ENCODE assay signal across 1 cellular context in genomic region chr16:56617212-56618085, GRCh38.
A peak's percentile ranks its signal among the peaks of the same experiment; 100 is the strongest.
TF ChIP-seq lines count a peak whose summit lies in the region.

No MANE protein-coding gene starts in this region.

TF ChIP-seq in H1, 55 proteins besides CTCF, POLR2A, EP300 and RAD21:
- TF ChIP-seq NANOG (IDR thresholded peaks at IDR 0.05; ENCODE audit: insufficient read depth, low read depth, low read length, poor library complexity, severe bottlenecking), result no peak
- peak; percentile 96 for TF ChIP-seq EZH2 (IDR thresholded peaks at IDR 0.05; ENCODE audit: low read depth, low read length, severe bottlenecking)
- TF ChIP-seq RNF2 (IDR thresholded peaks at IDR 0.05; ENCODE audit: borderline replicate concordance, low read depth, low read length, missing control alignments, poor library complexity, severe bottlenecking), result peak; percentile 81
- TF ChIP-seq KDM4A (IDR thresholded peaks at IDR 0.05; ENCODE audit: low read depth, low read length, severe bottlenecking), result peak; percentile 79
- peak; percentile 91 for TF ChIP-seq SUZ12 (IDR thresholded peaks at IDR 0.05; ENCODE audit: low read length)
- no peak for TF ChIP-seq POU5F1 (IDR thresholded peaks at IDR 0.05; ENCODE audit: low read depth, low read length)
- TF ChIP-seq ASH2L (IDR thresholded peaks at IDR 0.05; ENCODE audit: low read length), result peak; percentile 23
- no peak for TF ChIP-seq BRCA1 (IDR thresholded peaks at IDR 0.05; ENCODE audit: low read depth, low read length)
- TF ChIP-seq TEAD4 (IDR thresholded peaks at IDR 0.05; ENCODE audit: low read depth, low read length), result no peak
- TF ChIP-seq GABPA (IDR thresholded peaks at IDR 0.05; ENCODE audit: borderline replicate concordance, insufficient read depth, low read length), result peak; percentile 60; the same call in 1 of the 2 replicates
- no peak for TF ChIP-seq SIN3A (conservative IDR thresholded peaks at IDR 0.05 in 1 of 2, IDR thresholded peaks at IDR 0.05 in 1 of 2; ENCODE audit: low read depth in 1 of 2, low read length in 2 of 2)
- TF ChIP-seq NRF1 (IDR thresholded peaks at IDR 0.05; ENCODE audit: low read depth, low read length), result no peak
- no peak for TF ChIP-seq BCL11A (IDR thresholded peaks at IDR 0.05; ENCODE audit: low read depth in 2 of 2, low read length in 2 of 2)
